In the genomic region with DNA sequence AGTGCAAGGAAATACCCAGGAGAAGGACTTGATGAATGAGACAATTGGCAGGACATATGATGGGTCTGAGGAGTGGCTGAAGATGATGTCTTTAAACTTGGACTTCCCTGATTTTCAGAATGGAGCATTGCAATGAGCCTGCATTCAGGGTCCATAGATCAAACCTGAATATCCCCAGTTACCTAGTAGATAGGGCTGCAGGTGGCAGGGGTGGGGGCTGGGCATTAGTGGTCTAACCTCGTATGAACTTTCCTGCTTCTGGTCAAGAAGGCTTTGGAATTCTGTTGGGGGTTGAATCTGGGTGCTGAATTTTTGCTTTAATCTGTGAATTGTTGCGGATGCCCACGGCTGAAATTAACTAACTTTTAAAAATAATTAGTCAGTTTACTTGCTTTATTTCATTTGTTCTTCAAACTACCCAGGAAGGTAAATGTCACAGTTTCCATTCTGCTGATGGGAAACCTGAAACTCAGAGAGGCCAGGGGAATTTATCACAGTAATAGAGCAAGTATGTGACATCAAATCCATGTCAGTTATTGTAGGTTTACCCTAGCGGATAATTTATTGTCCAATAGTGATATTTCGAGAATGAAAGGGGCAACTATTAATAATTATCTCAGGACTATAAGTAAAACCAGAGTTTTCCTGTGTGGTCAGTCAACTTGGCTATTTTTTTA, we compare ENCODE assay signal across 1 cellular context.
TF ChIP-seq lines count a peak whose summit lies in the region.

No MANE protein-coding gene starts in this region.

TF ChIP-seq in HepG2, 621 proteins besides CTCF, POLR2A, EP300 and RAD21:
- TF ChIP-seq SOX6 (IDR thresholded peaks at IDR 0.05) (no peak), SOX6 (CRISPR knock-in tag; IDR thresholded peaks at IDR 0.05) (peak; percentile 26; the same call in 1 of the 2 replicates), ZMAT3 (CRISPR knock-in tag; conservative IDR thresholded peaks at IDR 0.05) (no peak), ZNF251 (CRISPR knock-in tag; IDR thresholded peaks at IDR 0.05) (no peak), RXRA (CRISPR knock-in tag; IDR thresholded peaks at IDR 0.05) (peak; percentile 72; the same call in 1 of the 2 replicates), MED1 (CRISPR knock-in tag; IDR thresholded peaks at IDR 0.05) (peak; percentile 44), HNF4A (CRISPR knock-in tag; IDR thresholded peaks at IDR 0.05) (peak; percentile 61), SALL1 (CRISPR knock-in tag; IDR thresholded peaks at IDR 0.05) (peak; percentile 36; the same call in 1 of the 2 replicates), PHF21A (CRISPR knock-in tag; IDR thresholded peaks at IDR 0.05) (0 out of 2 replicates have a peak, but pooled peaks have one; percentile 20), ZMYM4 (CRISPR knock-in tag; IDR thresholded peaks at IDR 0.05) (peak; percentile 25; the same call in 1 of the 2 replicates), ZNF333 (CRISPR knock-in tag; IDR thresholded peaks at IDR 0.05; ENCODE audit: borderline replicate concordance) (no peak), RXRB (CRISPR knock-in tag; IDR thresholded peaks at IDR 0.05; ENCODE audit: borderline replicate concordance) (peak; percentile 80), ZNF3 (CRISPR knock-in tag; IDR thresholded peaks at IDR 0.05) (no peak)
- TF ChIP-seq, protein P1, sequence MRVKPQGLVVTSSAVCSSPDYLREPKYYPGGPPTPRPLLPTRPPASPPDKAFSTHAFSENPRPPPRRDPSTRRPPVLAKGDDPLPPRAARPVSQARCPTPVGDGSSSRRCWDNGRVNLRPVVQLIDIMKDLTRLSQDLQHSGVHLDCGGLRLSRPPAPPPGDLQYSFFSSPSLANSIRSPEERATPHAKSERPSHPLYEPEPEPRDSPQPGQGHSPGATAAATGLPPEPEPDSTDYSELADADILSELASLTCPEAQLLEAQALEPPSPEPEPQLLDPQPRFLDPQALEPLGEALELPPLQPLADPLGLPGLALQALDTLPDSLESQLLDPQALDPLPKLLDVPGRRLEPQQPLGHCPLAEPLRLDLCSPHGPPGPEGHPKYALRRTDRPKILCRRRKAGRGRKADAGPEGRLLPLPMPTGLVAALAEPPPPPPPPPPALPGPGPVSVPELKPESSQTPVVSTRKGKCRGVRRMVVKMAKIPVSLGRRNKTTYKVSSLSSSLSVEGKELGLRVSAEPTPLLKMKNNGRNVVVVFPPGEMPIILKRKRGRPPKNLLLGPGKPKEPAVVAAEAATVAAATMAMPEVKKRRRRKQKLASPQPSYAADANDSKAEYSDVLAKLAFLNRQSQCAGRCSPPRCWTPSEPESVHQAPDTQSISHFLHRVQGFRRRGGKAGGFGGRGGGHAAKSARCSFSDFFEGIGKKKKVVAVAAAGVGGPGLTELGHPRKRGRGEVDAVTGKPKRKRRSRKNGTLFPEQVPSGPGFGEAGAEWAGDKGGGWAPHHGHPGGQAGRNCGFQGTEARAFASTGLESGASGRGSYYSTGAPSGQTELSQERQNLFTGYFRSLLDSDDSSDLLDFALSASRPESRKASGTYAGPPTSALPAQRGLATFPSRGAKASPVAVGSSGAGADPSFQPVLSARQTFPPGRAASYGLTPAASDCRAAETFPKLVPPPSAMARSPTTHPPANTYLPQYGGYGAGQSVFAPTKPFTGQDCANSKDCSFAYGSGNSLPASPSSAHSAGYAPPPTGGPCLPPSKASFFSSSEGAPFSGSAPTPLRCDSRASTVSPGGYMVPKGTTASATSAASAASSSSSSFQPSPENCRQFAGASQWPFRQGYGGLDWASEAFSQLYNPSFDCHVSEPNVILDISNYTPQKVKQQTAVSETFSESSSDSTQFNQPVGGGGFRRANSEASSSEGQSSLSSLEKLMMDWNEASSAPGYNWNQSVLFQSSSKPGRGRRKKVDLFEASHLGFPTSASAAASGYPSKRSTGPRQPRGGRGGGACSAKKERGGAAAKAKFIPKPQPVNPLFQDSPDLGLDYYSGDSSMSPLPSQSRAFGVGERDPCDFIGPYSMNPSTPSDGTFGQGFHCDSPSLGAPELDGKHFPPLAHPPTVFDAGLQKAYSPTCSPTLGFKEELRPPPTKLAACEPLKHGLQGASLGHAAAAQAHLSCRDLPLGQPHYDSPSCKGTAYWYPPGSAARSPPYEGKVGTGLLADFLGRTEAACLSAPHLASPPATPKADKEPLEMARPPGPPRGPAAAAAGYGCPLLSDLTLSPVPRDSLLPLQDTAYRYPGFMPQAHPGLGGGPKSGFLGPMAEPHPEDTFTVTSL (CRISPR knock-in tag; IDR thresholded peaks at IDR 0.05; ENCODE audit: borderline replicate concordance) = peak; percentile 34; the same call in 1 of the 2 replicates
- TF ChIP-seq, protein P2, sequence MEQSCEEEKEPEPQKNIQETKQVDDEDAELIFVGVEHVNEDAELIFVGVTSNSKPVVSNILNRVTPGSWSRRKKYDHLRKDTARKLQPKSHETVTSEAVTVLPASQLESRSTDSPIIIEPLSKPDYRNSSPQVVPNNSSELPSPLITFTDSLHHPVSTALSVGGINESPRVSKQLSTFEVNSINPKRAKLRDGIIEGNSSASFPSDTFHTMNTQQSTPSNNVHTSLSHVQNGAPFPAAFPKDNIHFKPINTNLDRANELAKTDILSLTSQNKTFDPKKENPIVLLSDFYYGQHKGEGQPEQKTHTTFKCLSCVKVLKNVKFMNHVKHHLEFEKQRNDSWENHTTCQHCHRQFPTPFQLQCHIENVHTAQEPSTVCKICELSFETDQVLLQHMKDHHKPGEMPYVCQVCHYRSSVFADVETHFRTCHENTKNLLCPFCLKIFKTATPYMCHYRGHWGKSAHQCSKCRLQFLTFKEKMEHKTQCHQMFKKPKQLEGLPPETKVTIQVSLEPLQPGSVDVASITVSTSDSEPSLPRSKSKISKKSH (CRISPR knock-in tag; IDR thresholded peaks at IDR 0.05; ENCODE audit: borderline replicate concordance) = no peak
- TF ChIP-seq, protein P3, sequence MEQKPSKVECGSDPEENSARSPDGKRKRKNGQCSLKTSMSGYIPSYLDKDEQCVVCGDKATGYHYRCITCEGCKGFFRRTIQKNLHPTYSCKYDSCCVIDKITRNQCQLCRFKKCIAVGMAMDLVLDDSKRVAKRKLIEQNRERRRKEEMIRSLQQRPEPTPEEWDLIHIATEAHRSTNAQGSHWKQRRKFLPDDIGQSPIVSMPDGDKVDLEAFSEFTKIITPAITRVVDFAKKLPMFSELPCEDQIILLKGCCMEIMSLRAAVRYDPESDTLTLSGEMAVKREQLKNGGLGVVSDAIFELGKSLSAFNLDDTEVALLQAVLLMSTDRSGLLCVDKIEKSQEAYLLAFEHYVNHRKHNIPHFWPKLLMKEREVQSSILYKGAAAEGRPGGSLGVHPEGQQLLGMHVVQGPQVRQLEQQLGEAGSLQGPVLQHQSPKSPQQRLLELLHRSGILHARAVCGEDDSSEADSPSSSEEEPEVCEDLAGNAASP (CRISPR knock-in tag; IDR thresholded peaks at IDR 0.05; ENCODE audit: borderline replicate concordance) = peak; percentile 94; the same call in 1 of the 2 replicates
- TF ChIP-seq, protein P4, sequence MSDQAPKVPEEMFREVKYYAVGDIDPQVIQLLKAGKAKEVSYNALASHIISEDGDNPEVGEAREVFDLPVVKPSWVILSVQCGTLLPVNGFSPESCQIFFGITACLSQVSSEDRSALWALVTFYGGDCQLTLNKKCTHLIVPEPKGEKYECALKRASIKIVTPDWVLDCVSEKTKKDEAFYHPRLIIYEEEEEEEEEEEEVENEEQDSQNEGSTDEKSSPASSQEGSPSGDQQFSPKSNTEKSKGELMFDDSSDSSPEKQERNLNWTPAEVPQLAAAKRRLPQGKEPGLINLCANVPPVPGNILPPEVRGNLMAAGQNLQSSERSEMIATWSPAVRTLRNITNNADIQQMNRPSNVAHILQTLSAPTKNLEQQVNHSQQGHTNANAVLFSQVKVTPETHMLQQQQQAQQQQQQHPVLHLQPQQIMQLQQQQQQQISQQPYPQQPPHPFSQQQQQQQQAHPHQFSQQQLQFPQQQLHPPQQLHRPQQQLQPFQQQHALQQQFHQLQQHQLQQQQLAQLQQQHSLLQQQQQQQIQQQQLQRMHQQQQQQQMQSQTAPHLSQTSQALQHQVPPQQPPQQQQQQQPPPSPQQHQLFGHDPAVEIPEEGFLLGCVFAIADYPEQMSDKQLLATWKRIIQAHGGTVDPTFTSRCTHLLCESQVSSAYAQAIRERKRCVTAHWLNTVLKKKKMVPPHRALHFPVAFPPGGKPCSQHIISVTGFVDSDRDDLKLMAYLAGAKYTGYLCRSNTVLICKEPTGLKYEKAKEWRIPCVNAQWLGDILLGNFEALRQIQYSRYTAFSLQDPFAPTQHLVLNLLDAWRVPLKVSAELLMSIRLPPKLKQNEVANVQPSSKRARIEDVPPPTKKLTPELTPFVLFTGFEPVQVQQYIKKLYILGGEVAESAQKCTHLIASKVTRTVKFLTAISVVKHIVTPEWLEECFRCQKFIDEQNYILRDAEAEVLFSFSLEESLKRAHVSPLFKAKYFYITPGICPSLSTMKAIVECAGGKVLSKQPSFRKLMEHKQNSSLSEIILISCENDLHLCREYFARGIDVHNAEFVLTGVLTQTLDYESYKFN (CRISPR knock-in tag; conservative IDR thresholded peaks at IDR 0.05) = peak; percentile 47
- TF ChIP-seq, protein P5, sequence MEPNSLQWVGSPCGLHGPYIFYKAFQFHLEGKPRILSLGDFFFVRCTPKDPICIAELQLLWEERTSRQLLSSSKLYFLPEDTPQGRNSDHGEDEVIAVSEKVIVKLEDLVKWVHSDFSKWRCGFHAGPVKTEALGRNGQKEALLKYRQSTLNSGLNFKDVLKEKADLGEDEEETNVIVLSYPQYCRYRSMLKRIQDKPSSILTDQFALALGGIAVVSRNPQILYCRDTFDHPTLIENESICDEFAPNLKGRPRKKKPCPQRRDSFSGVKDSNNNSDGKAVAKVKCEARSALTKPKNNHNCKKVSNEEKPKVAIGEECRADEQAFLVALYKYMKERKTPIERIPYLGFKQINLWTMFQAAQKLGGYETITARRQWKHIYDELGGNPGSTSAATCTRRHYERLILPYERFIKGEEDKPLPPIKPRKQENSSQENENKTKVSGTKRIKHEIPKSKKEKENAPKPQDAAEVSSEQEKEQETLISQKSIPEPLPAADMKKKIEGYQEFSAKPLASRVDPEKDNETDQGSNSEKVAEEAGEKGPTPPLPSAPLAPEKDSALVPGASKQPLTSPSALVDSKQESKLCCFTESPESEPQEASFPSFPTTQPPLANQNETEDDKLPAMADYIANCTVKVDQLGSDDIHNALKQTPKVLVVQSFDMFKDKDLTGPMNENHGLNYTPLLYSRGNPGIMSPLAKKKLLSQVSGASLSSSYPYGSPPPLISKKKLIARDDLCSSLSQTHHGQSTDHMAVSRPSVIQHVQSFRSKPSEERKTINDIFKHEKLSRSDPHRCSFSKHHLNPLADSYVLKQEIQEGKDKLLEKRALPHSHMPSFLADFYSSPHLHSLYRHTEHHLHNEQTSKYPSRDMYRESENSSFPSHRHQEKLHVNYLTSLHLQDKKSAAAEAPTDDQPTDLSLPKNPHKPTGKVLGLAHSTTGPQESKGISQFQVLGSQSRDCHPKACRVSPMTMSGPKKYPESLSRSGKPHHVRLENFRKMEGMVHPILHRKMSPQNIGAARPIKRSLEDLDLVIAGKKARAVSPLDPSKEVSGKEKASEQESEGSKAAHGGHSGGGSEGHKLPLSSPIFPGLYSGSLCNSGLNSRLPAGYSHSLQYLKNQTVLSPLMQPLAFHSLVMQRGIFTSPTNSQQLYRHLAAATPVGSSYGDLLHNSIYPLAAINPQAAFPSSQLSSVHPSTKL (CRISPR knock-in tag; IDR thresholded peaks at IDR 0.05) = peak; percentile 26; the same call in 1 of the 2 replicates
- TF ChIP-seq, protein P6, sequence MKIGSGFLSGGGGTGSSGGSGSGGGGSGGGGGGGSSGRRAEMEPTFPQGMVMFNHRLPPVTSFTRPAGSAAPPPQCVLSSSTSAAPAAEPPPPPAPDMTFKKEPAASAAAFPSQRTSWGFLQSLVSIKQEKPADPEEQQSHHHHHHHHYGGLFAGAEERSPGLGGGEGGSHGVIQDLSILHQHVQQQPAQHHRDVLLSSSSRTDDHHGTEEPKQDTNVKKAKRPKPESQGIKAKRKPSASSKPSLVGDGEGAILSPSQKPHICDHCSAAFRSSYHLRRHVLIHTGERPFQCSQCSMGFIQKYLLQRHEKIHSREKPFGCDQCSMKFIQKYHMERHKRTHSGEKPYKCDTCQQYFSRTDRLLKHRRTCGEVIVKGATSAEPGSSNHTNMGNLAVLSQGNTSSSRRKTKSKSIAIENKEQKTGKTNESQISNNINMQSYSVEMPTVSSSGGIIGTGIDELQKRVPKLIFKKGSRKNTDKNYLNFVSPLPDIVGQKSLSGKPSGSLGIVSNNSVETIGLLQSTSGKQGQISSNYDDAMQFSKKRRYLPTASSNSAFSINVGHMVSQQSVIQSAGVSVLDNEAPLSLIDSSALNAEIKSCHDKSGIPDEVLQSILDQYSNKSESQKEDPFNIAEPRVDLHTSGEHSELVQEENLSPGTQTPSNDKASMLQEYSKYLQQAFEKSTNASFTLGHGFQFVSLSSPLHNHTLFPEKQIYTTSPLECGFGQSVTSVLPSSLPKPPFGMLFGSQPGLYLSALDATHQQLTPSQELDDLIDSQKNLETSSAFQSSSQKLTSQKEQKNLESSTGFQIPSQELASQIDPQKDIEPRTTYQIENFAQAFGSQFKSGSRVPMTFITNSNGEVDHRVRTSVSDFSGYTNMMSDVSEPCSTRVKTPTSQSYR (CRISPR knock-in tag; IDR thresholded peaks at IDR 0.05; ENCODE audit: borderline replicate concordance) = peak; percentile 79
- TF ChIP-seq, protein P7, sequence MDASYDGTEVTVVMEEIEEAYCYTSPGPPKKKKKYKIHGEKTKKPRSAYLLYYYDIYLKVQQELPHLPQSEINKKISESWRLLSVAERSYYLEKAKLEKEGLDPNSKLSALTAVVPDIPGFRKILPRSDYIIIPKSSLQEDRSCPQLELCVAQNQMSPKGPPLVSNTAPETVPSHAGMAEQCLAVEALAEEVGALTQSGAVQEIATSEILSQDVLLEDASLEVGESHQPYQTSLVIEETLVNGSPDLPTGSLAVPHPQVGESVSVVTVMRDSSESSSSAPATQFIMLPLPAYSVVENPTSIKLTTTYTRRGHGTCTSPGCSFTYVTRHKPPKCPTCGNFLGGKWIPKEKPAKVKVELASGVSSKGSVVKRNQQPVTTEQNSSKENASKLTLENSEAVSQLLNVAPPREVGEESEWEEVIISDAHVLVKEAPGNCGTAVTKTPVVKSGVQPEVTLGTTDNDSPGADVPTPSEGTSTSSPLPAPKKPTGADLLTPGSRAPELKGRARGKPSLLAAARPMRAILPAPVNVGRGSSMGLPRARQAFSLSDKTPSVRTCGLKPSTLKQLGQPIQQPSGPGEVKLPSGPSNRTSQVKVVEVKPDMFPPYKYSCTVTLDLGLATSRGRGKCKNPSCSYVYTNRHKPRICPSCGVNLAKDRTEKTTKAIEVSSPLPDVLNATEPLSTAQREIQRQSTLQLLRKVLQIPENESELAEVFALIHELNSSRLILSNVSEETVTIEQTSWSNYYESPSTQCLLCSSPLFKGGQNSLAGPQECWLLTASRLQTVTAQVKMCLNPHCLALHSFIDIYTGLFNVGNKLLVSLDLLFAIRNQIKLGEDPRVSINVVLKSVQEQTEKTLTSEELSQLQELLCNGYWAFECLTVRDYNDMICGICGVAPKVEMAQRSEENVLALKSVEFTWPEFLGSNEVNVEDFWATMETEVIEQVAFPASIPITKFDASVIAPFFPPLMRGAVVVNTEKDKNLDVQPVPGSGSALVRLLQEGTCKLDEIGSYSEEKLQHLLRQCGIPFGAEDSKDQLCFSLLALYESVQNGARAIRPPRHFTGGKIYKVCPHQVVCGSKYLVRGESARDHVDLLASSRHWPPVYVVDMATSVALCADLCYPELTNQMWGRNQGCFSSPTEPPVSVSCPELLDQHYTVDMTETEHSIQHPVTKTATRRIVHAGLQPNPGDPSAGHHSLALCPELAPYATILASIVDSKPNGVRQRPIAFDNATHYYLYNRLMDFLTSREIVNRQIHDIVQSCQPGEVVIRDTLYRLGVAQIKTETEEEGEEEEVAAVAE (CRISPR knock-in tag; IDR thresholded peaks at IDR 0.05; ENCODE audit: borderline replicate concordance) = no peak
TF ChIP-seq in HepG2: peak in this region for 13.
